Comparison of ENCODE assay signal across 9 cellular contexts in genomic region chr3:62584636-62585035, GRCh38.
"Had no signal": no experiment of that assay in that cellular context is flagged by ENCODE, and none has a peak within 500 bp of the region (broad histone marks: within the 10 kb centered on the region; RNA-seq: fewer than 3 reads in every experiment).

No MANE protein-coding gene starts in this region.

- H3K27ac Mint-ChIP-seq: GM23338, H9, HFFc6 had no signal

- H3K4me2 ChIP-seq: GM23338 had no signal

- H3K4me3 ChIP-seq: GM23248, GM23338, HAP-1 had no signal

- H3K9ac ChIP-seq: GM23248 had no signal

- ATAC-seq: GM23338, HCT116 had no signal

- H2AFZ ChIP-seq: GM23248, GM23338 had no signal

- DNase-seq: GM23248, GOT3, H7, H9, HCEC 1CT, HFFc6 had no signal

- H3K36me3 ChIP-seq: HAP-1 had no signal

- H3K9me3 ChIP-seq: HAP-1 had no signal

- H3K4me3 Mint-ChIP-seq: GM23338, H9, HFFc6 had no signal

- H3K4me1 Mint-ChIP-seq: GM23338, H9 had no signal

- H3K4me1 ChIP-seq: HAP-1 had no signal

- H3K27ac ChIP-seq: GM23248 had no signal
